ENCODE assay signal across 8 cellular contexts in genomic region chr14:103630364-103631108, GRCh38. TPM values are rescaled to one million over a fixed set of nuclear protein-coding genes. Genes with fewer than 3 reads are reported as not detected.
A peak's percentile ranks its signal among the peaks of the same experiment; 100 is the strongest.
DNase-seq lines count a peak whose midpoint lies in the region; ATAC-seq lines count a peak whose summit lies in the region.

No MANE protein-coding gene starts in this region.

- DNase-seq in T-helper 2 cell treated with Interferon-gamma antibody and Interleukin-4, amounts not matched to agents 5 μg/mL and 100 μg/mL, for 36 hours (ENCODE audit: low spot score), result no peak
- DNase-seq in T-helper 2 cell (no peak), NCI-H2227 (lab: John Stamatoyannopoulos, UW; ENCODE audit: unreplicated experiment) (no peak), NCI-H2107 treated with DMSO at 0.1 percent for 48 hours (lab: John Stamatoyannopoulos, UW; ENCODE audit: unreplicated experiment) (no peak)
- no peak for DNase-seq in activated CD4-positive, alpha-beta memory T cell treated with anti-CD3 and anti-CD28 coated beads, Interleukin-2, amount 10 ng/mL, durations not matched to agents 7 days and 5 days
- no peak for DNase-seq in stimulated activated naive CD8-positive, alpha-beta T cell treated with anti-CD3 and anti-CD28 coated beads, Interleukin-15, amount 100 ng/mL, for 72 hours

- H3K27me3 ChIP-seq in iPS-15b (ENCODE audit: control insufficient read depth, insufficient read depth, low read length), result no peaks in the 10 kb centered on the region

- H3K27me3 Mint-ChIP-seq in T-helper 2 cell treated with Interferon-gamma antibody and Interleukin-4, amounts not matched to agents 5 μg/mL and 100 μg/mL, for 36 hours (ENCODE audit: low read depth), result no peaks in the 10 kb centered on the region
- no peaks in the 10 kb centered on the region for H3K27me3 Mint-ChIP-seq in activated CD4-positive, alpha-beta memory T cell treated with anti-CD3 and anti-CD28 coated beads, Interleukin-2, amount 10 ng/mL, durations not matched to agents 7 days and 5 days
- peaks cover 7% of the 10 kb centered on the region for H3K27me3 Mint-ChIP-seq in stimulated activated naive CD8-positive, alpha-beta T cell treated with anti-CD3 and anti-CD28 coated beads, Interleukin-15, amount 100 ng/mL, for 72 hours

- no peak overlapping the region for H3K9ac ChIP-seq in iPS-15b (ENCODE audit: low read depth, low read length)

- peaks cover 8% of the 10 kb centered on the region for H3K4me1 ChIP-seq in iPS-15b (ENCODE audit: control insufficient read depth, insufficient read depth, low read length)

- H3K27ac Mint-ChIP-seq in T-helper 2 cell treated with Interferon-gamma antibody and Interleukin-4, amounts not matched to agents 5 μg/mL and 100 μg/mL, for 36 hours, result peak overlapping the region; percentile 79
- peak overlapping the region; percentile 73 for H3K27ac Mint-ChIP-seq in activated CD4-positive, alpha-beta memory T cell treated with anti-CD3 and anti-CD28 coated beads, Interleukin-2, amount 10 ng/mL, durations not matched to agents 7 days and 5 days
- H3K27ac Mint-ChIP-seq in stimulated activated naive CD8-positive, alpha-beta T cell treated with anti-CD3 and anti-CD28 coated beads, Interleukin-15, amount 100 ng/mL, for 72 hours, result peak overlapping the region; percentile 49 to 52

- peak overlapping the region; percentile 88 for H3K4me3 ChIP-seq in iPS-15b (ENCODE audit: low read depth, low read length)

- POLR2A ChIA-PET in activated CD4-positive, alpha-beta memory T cell treated with anti-CD3 and anti-CD28 coated beads, Interleukin-2, amount 10 ng/mL, durations not matched to agents 7 days and 5 days (lab: Charles Lee), result interaction anchor here (0.8 to 4.3 kb wide), 4 partner anchors 10 to 101 kb away, joined by 3 to 26 read pairs (median 4); partner anchors contain the start of gene BAG5

- no peaks in the 10 kb centered on the region for H3K9me3 Mint-ChIP-seq in T-helper 2 cell treated with Interferon-gamma antibody and Interleukin-4, amounts not matched to agents 5 μg/mL and 100 μg/mL, for 36 hours
- no peaks in the 10 kb centered on the region for H3K9me3 Mint-ChIP-seq in activated CD4-positive, alpha-beta memory T cell treated with anti-CD3 and anti-CD28 coated beads, Interleukin-2, amount 10 ng/mL, durations not matched to agents 7 days and 5 days
- H3K9me3 Mint-ChIP-seq in stimulated activated naive CD8-positive, alpha-beta T cell treated with anti-CD3 and anti-CD28 coated beads, Interleukin-15, amount 100 ng/mL, for 72 hours, result no peaks in the 10 kb centered on the region

- CTCF ChIA-PET in activated CD4-positive, alpha-beta memory T cell treated with anti-CD3 and anti-CD28 coated beads, Interleukin-2, amount 10 ng/mL, durations not matched to agents 7 days and 5 days (lab: Charles Lee), result interaction anchor here (2.0 kb wide), 1 partner anchor 23 kb away, joined by 4 read pairs; no protein-coding TSS in a partner anchor

- H3K36me3 Mint-ChIP-seq in T-helper 2 cell treated with Interferon-gamma antibody and Interleukin-4, amounts not matched to agents 5 μg/mL and 100 μg/mL, for 36 hours (ENCODE audit: low read depth), result peaks cover 10% of the 10 kb centered on the region
- peaks cover 21% of the 10 kb centered on the region for H3K36me3 Mint-ChIP-seq in activated CD4-positive, alpha-beta memory T cell treated with anti-CD3 and anti-CD28 coated beads, Interleukin-2, amount 10 ng/mL, durations not matched to agents 7 days and 5 days (ENCODE audit: low read depth)

- no peaks in the 10 kb centered on the region for H3K36me3 ChIP-seq in iPS-15b (ENCODE audit: control insufficient read depth, insufficient read depth, low read length)

- H3K4me3 Mint-ChIP-seq in T-helper 2 cell treated with Interferon-gamma antibody and Interleukin-4, amounts not matched to agents 5 μg/mL and 100 μg/mL, for 36 hours, result peak overlapping the region; percentile 85
- H3K4me3 Mint-ChIP-seq in activated CD4-positive, alpha-beta memory T cell treated with anti-CD3 and anti-CD28 coated beads, Interleukin-2, amount 10 ng/mL, durations not matched to agents 7 days and 5 days, result peak overlapping the region; percentile 88
- peak overlapping the region; percentile 92 to 94 for H3K4me3 Mint-ChIP-seq in stimulated activated naive CD8-positive, alpha-beta T cell treated with anti-CD3 and anti-CD28 coated beads, Interleukin-15, amount 100 ng/mL, for 72 hours

- H3K9me3 ChIP-seq in iPS-15b (ENCODE audit: control insufficient read depth, insufficient read depth, low read length), result no peaks in the 10 kb centered on the region

- peaks cover 32% of the 10 kb centered on the region for H3K4me1 Mint-ChIP-seq in T-helper 2 cell treated with Interferon-gamma antibody and Interleukin-4, amounts not matched to agents 5 μg/mL and 100 μg/mL, for 36 hours (ENCODE audit: low read depth)
- H3K4me1 Mint-ChIP-seq in activated CD4-positive, alpha-beta memory T cell treated with anti-CD3 and anti-CD28 coated beads, Interleukin-2, amount 10 ng/mL, durations not matched to agents 7 days and 5 days, result peaks cover 48% of the 10 kb centered on the region
- H3K4me1 Mint-ChIP-seq in stimulated activated naive CD8-positive, alpha-beta T cell treated with anti-CD3 and anti-CD28 coated beads, Interleukin-15, amount 100 ng/mL, for 72 hours, result peaks cover 48% of the 10 kb centered on the region

- no peak for ATAC-seq in stimulated activated naive CD8-positive, alpha-beta T cell treated with anti-CD3 and anti-CD28 coated beads, Interleukin-15, amount 100 ng/mL, for 72 hours
- no peak for ATAC-seq in GM18498 (IDR thresholded peaks at IDR 0.05; ENCODE audit: unreplicated experiment)

RNA-seq across cellular contexts. Expression of gene KLC1, which starts 1.5 kb away (rescaled TPM):
- 100 to 1,000 TPM; 152 to 160 TPM for total RNA-seq in activated CD4-positive, alpha-beta memory T cell treated with anti-CD3 and anti-CD28 coated beads, Interleukin-2, amount 10 ng/mL, durations not matched to agents 7 days and 5 days
